19 cellular contexts compared by ENCODE assay signal in the genomic region with DNA sequence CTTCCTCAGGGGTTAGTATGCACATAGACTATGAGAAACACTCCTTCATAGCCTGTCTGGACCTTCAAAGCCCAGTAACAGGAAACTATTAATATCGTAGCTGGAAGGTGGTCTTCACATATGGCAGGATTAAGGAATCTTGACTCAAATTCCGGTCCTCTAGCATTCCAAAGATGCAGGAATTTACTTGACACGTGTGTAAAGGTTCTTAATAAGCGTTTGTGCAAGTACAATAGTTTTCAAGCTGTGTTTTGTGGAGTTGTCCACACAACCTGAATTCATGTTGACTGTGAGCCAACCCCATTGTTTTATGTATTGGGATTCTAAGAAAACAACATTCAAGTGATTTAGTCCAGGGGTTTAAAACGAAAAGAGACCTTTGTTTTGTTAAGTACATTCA.
"Had no signal": no experiment of that assay in that cellular context is flagged by ENCODE, and none has a peak within 500 bp of the region (broad histone marks: within the 10 kb centered on the region; RNA-seq: fewer than 3 reads in every experiment).

No MANE protein-coding gene starts in this region.

- H3K9me3 ChIP-seq: ovary, SJSA1, transverse colon had no signal

- H3K4me1 ChIP-seq: foreskin keratinocyte, transverse colon had no signal

- H3K27ac Mint-ChIP-seq: activated naive CD4-positive, alpha-beta T cell treated with anti-CD3 and anti-CD28 coated beads for 36 hours; activated T-helper 17 cell treated with anti-CD3 and anti-CD28 coated beads, Interleukin-2, amount 50 U/mL, for 72 hours; stimulated activated naive CD8-positive, alpha-beta T cell treated with anti-CD3 and anti-CD28 coated beads, Interleukin-15, amount 100 ng/mL, for 72 hours had no signal

- H3K36me3 ChIP-seq: ovary, transverse colon had no signal

- H3K4me1 Mint-ChIP-seq: activated T-helper 17 cell treated with anti-CD3 and anti-CD28 coated beads, Interleukin-2, amount 50 U/mL, for 72 hours; stimulated activated naive CD8-positive, alpha-beta T cell treated with anti-CD3 and anti-CD28 coated beads, Interleukin-15, amount 100 ng/mL, for 72 hours had no signal

- H3K4me3 ChIP-seq: ovary, SJSA1, transverse colon had no signal

- DNase-seq: activated CD4-positive, alpha-beta T cell treated with anti-CD3 and anti-CD28 coated beads for 4 hours; activated naive CD4-positive, alpha-beta T cell treated with anti-CD3 and anti-CD28 coated beads for 36 hours; activated T-cell treated with anti-CD3 and anti-CD28 coated beads for 4 hours; cerebellar nuclear complex; foreskin keratinocyte; head of caudate nucleus; kidney; left ventricle myocardium superior; mesendoderm; ovary; stimulated activated CD4-positive, alpha-beta T cell treated with anti-CD3 and anti-CD28 coated beads, Interleukin-15, amount 100 ng/mL, for 24 hours; stimulated activated CD4-positive, alpha-beta T cell treated with anti-CD3 and anti-CD28 coated beads, Interleukin-4, amount 100 ng/mL, for 24 hours; stimulated activated naive CD8-positive, alpha-beta T cell treated with anti-CD3 and anti-CD28 coated beads, Interleukin-15, amount 100 ng/mL, for 72 hours; T1000; transverse colon; WERI-Rb-1 had no signal

- H3K27me3 ChIP-seq: foreskin keratinocyte, ovary, SJSA1, transverse colon had no signal

- H3K4me3 Mint-ChIP-seq: activated naive CD4-positive, alpha-beta T cell treated with anti-CD3 and anti-CD28 coated beads for 36 hours; activated T-helper 17 cell treated with anti-CD3 and anti-CD28 coated beads, Interleukin-2, amount 50 U/mL, for 72 hours; brain; stimulated activated naive CD8-positive, alpha-beta T cell treated with anti-CD3 and anti-CD28 coated beads, Interleukin-15, amount 100 ng/mL, for 72 hours had no signal

- ATAC-seq: activated T-helper 17 cell treated with anti-CD3 and anti-CD28 coated beads, Interleukin-2, amount 50 U/mL, for 72 hours; foreskin keratinocyte; left ventricle myocardium superior; stimulated activated naive CD8-positive, alpha-beta T cell treated with anti-CD3 and anti-CD28 coated beads, Interleukin-15, amount 100 ng/mL, for 72 hours had no signal

- H3K27ac ChIP-seq: foreskin keratinocyte, ovary, SJSA1, transverse colon, WERI-Rb-1 had no signal

- H3K27me3 Mint-ChIP-seq: activated T-helper 17 cell treated with anti-CD3 and anti-CD28 coated beads, Interleukin-2, amount 50 U/mL, for 72 hours; stimulated activated naive CD8-positive, alpha-beta T cell treated with anti-CD3 and anti-CD28 coated beads, Interleukin-15, amount 100 ng/mL, for 72 hours had no signal

- H3K9me3 Mint-ChIP-seq: activated naive CD4-positive, alpha-beta T cell treated with anti-CD3 and anti-CD28 coated beads for 36 hours; activated T-helper 17 cell treated with anti-CD3 and anti-CD28 coated beads, Interleukin-2, amount 50 U/mL, for 72 hours; brain; stimulated activated naive CD8-positive, alpha-beta T cell treated with anti-CD3 and anti-CD28 coated beads, Interleukin-15, amount 100 ng/mL, for 72 hours had no signal
